In the genomic region with DNA sequence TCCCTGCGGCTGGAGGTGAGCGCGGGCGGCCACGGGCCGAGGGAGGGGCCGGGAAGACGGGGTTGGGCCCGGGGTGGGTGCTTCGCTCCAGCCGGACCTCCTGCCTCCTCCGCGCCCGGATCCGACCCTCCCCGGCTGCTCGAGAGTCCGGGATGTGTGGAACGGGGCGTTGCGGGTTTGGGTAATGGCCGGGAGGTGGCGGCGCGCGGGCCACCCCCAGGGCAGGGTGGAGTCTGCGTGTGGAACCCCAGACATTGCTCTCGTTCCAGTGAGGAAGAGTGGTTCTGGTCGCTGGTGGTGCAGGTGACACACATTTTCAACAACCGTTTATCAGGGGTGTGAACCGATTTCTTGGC, we compare ENCODE assay signal across 8 cellular contexts. TPM values are rescaled to one million over a fixed set of nuclear protein-coding genes. Genes with fewer than 3 reads are reported as not detected.
DNase-seq lines count a peak whose midpoint lies in the region; ATAC-seq and TF ChIP-seq lines count a peak whose summit lies in the region.

No MANE protein-coding gene starts in this region.

- peak; percentile 65 for ATAC-seq in activated T-helper 17 cell treated with anti-CD3 and anti-CD28 coated beads, Interleukin-2, amount 50 U/mL, for 72 hours (replicated peaks)

- peak overlapping the region; percentile 96 for H3K27ac Mint-ChIP-seq in activated T-helper 17 cell treated with anti-CD3 and anti-CD28 coated beads, Interleukin-2, amount 50 U/mL, for 72 hours

- H3K36me3 Mint-ChIP-seq in activated T-helper 17 cell treated with anti-CD3 and anti-CD28 coated beads, Interleukin-2, amount 50 U/mL, for 72 hours (ENCODE audit: low read depth), result peaks cover 37% of the 10 kb centered on the region

- H3K27ac ChIP-seq in cardiac muscle cell, result peak overlapping the region; percentile 99

- DNase-seq in activated CD4-positive, alpha-beta T cell treated with anti-CD3 and anti-CD28 coated beads for 48 hours, result peak; percentile 71
- DNase-seq in activated CD4-positive, alpha-beta T cell treated with anti-CD3 and anti-CD28 coated beads for 1 hour, result no peak
- DNase-seq in HEK293T (ENCODE audit: extremely low spot score), result peak; percentile 17
- no peak for DNase-seq in MG63
- DNase-seq in cardiac muscle cell (ENCODE audit: low read depth in 1 of 2, low spot score in 1 of 2), result no peak
- peak; percentile 4 for DNase-seq in retinal pigment epithelial cell (ENCODE audit: low read depth)
- no peak for DNase-seq in superior temporal gyrus (ENCODE audit: extremely low spot score)

- no peaks in the 10 kb centered on the region for H3K9me3 ChIP-seq in MG63
- no peaks in the 10 kb centered on the region for H3K9me3 ChIP-seq in cardiac muscle cell (ENCODE audit: low read depth)

- CTCF ChIA-PET in HEK293T (lab: Yijun Ruan, JAX), result no interaction called here

- TF ChIP-seq CTCF in cardiac muscle cell (IDR thresholded peaks at IDR 0.05; ENCODE audit: low read depth, low read length) (peak; percentile 31), retinal pigment epithelial cell (conservative IDR thresholded peaks at IDR 0.05; ENCODE audit: low read depth, low read length) (peak; percentile 39)

- H3K4me3 ChIP-seq in MG63 (peak overlapping the region; percentile 81), cardiac muscle cell (peak overlapping the region; percentile 68), retinal pigment epithelial cell (ENCODE audit: low read length) (peak overlapping the region; percentile 89)

- H3K9me3 Mint-ChIP-seq in activated T-helper 17 cell treated with anti-CD3 and anti-CD28 coated beads, Interleukin-2, amount 50 U/mL, for 72 hours, result no peaks in the 10 kb centered on the region

- H3K27me3 ChIP-seq in MG63, result no peaks in the 10 kb centered on the region
- peaks cover 22% of the 10 kb centered on the region for H3K27me3 ChIP-seq in cardiac muscle cell

- H3K4me1 Mint-ChIP-seq in activated T-helper 17 cell treated with anti-CD3 and anti-CD28 coated beads, Interleukin-2, amount 50 U/mL, for 72 hours, result peaks cover 4% of the 10 kb centered on the region

- H3K27me3 Mint-ChIP-seq in activated T-helper 17 cell treated with anti-CD3 and anti-CD28 coated beads, Interleukin-2, amount 50 U/mL, for 72 hours, result no peaks in the 10 kb centered on the region

- peak overlapping the region; percentile 96 for H3K4me3 Mint-ChIP-seq in activated T-helper 17 cell treated with anti-CD3 and anti-CD28 coated beads, Interleukin-2, amount 50 U/mL, for 72 hours

- H3K4me1 ChIP-seq in cardiac muscle cell (ENCODE audit: low read depth), result peaks cover 17% of the 10 kb centered on the region

- H3K36me3 ChIP-seq in MG63, result peaks cover 8% of the 10 kb centered on the region
- H3K36me3 ChIP-seq in cardiac muscle cell, result no peaks in the 10 kb centered on the region

- POLR2A ChIA-PET in HEK293T (lab: Yijun Ruan, JAX), result interaction anchor here (1.1 kb wide), 1 partner anchor 11 kb away, joined by 4 read pairs; no protein-coding TSS in a partner anchor

TF ChIP-seq in HEK293T, 16 proteins besides CTCF, POLR2A, EP300 and RAD21:
- TF ChIP-seq SP1 (IDR thresholded peaks at IDR 0.05) (no peak), ELF4 (IDR thresholded peaks at IDR 0.05) (no peak), FOXM1 (IDR thresholded peaks at IDR 0.05; ENCODE audit: borderline replicate concordance) (no peak), FOXA1 (IDR thresholded peaks at IDR 0.05) (no peak), ZNF384 (IDR thresholded peaks at IDR 0.05) (no peak), LEF1 (IDR thresholded peaks at IDR 0.05; ENCODE audit: borderline replicate concordance) (no peak), SUZ12 (IDR thresholded peaks at IDR 0.05) (no peak), CTBP1 (IDR thresholded peaks at IDR 0.05; ENCODE audit: borderline replicate concordance) (no peak), ARNT (IDR thresholded peaks at IDR 0.05) (no peak), FOXK2 (IDR thresholded peaks at IDR 0.05) (no peak)
- TF ChIP-seq, protein P1, sequence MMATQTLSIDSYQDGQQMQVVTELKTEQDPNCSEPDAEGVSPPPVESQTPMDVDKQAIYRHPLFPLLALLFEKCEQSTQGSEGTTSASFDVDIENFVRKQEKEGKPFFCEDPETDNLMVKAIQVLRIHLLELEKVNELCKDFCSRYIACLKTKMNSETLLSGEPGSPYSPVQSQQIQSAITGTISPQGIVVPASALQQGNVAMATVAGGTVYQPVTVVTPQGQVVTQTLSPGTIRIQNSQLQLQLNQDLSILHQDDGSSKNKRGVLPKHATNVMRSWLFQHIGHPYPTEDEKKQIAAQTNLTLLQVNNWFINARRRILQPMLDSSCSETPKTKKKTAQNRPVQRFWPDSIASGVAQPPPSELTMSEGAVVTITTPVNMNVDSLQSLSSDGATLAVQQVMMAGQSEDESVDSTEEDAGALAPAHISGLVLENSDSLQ (IDR thresholded peaks at IDR 0.05), result no peak

RNA-seq across cellular contexts. Expression of gene ARHGEF7, which starts 38.8 kb away (rescaled TPM):
- total RNA-seq in MG63 (2014; rRNA removed; shearing (Covaris generic); ENCODE audit: low replicate concordance), result 9.7 and 11.4 TPM in 2 replicates
- total RNA-seq in activated T-helper 17 cell treated with anti-CD3 and anti-CD28 coated beads, Interleukin-2, amount 50 U/mL, for 72 hours, result 100 to 1,000 TPM in 1 of 2 donors, 10 to 100 TPM in 1; 70.2 to 127 TPM
- 25.1 and 32.3 TPM in 2 replicates for total RNA-seq in cardiac muscle cell
- polyA plus RNA-seq in cardiac muscle cell, result 20.4 and 26.5 TPM in 2 replicates

Comparison
In these comparisons a context has a peak if more than half of its experiments do, and no peak if none do; other contexts are left out.
1. DNase-seq: peak in activated CD4-positive, alpha-beta T cell treated with anti-CD3 and anti-CD28 coated beads for 48 hours (single experiment), HEK293T (single experiment) and retinal pigment epithelial cell (single experiment); none in activated CD4-positive, alpha-beta T cell treated with anti-CD3 and anti-CD28 coated beads for 1 hour (single experiment), MG63 (single experiment), cardiac muscle cell (0 of 2) and superior temporal gyrus (single experiment).
2. Peak in every context shown above with its lines, with median percentiles within 50 percentile points of each other: H3K4me3 ChIP-seq.